ENCODE assay signal across 19 cellular contexts in the genomic region with DNA sequence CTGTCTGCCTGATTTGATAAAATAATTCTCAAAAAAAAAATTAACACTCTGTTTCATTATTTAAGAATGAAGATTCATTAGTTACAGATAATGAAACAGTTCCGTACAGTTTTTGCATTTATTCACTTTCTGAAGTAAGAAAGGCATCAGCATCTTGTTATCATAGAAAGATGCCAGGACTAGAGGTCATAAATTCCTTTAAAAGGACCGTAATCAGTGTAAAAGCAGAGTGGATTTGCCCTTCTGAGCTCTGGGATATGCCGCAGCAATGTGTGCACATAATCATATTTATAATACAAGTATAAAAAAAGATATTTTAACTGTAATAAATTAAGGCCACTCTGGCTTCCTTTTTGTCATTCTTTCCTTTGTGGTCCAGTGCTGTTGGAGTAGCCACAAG.
"Had no signal": no experiment of that assay in that cellular context is flagged by ENCODE, and none has a peak within 500 bp of the region (broad histone marks: within the 10 kb centered on the region; RNA-seq: fewer than 3 reads in every experiment).

No MANE protein-coding gene starts in this region.

- H3K4me3 ChIP-seq: left ventricle myocardium inferior, right atrium auricular region, transverse colon had no signal

- H3K27ac Mint-ChIP-seq: activated B cell treated with CpG ODN at 0.5 μM for 24 hours; activated CD4-positive, alpha-beta T cell treated with anti-CD3 and anti-CD28 coated beads, Interleukin-2, amount 10 ng/mL, durations not matched to agents 24 days and 14 days; memory B cell; nephron; progenitor cell of endocrine pancreas had no signal

- H3K27me3 Mint-ChIP-seq: activated B cell treated with CpG ODN at 0.5 μM for 24 hours; activated CD4-positive, alpha-beta T cell treated with anti-CD3 and anti-CD28 coated beads, Interleukin-2, amount 10 ng/mL, durations not matched to agents 24 days and 14 days; progenitor cell of endocrine pancreas had no signal

- H3K9me3 Mint-ChIP-seq: activated B cell treated with CpG ODN at 0.5 μM for 24 hours; activated CD4-positive, alpha-beta T cell treated with anti-CD3 and anti-CD28 coated beads, Interleukin-2, amount 10 ng/mL, durations not matched to agents 24 days and 14 days; memory B cell; nephron had no signal

- FAIRE-seq: bronchial epithelial cell, small intestine had no signal

- H3K4me3 Mint-ChIP-seq: activated B cell treated with CpG ODN at 0.5 μM for 24 hours; activated CD4-positive, alpha-beta T cell treated with anti-CD3 and anti-CD28 coated beads, Interleukin-2, amount 10 ng/mL, durations not matched to agents 24 days and 14 days; memory B cell; nephron had no signal

- H3K9me3 ChIP-seq: left ventricle myocardium inferior, right atrium auricular region, transverse colon had no signal

- ATAC-seq: esophagus mucosa had no signal

- H3K36me3 ChIP-seq: left ventricle myocardium inferior, right atrium auricular region, transverse colon had no signal

- DNase-seq: activated B cell treated with CpG ODN at 0.5 μM for 24 hours; activated CD4-positive, alpha-beta T cell treated with anti-CD3 and anti-CD28 coated beads, Interleukin-2, amount 10 ng/mL, durations not matched to agents 24 days and 14 days; activated naive CD4-positive, alpha-beta T cell; hippocampal formation; left ventricle myocardium inferior; nucleus accumbens; small intestine; stimulated activated CD4-positive, alpha-beta T cell treated with anti-CD3 and anti-CD28 coated beads, Interleukin-4, amount 100 ng/mL, for 4 hours; stimulated activated CD8-positive, alpha-beta memory T cell treated with anti-CD3 and anti-CD28 coated beads, Interleukin-4, amount 100 ng/mL, for 48 hours; stimulated activated naive CD4-positive, alpha-beta T cell treated with Interleukin-2 at 50 U/mL for 16 hours; substantia nigra; T-helper 2 cell; transverse colon had no signal

- H3K36me3 Mint-ChIP-seq: memory B cell had no signal

- H3K27me3 ChIP-seq: right atrium auricular region, transverse colon had no signal

- H3K4me1 ChIP-seq: right atrium auricular region had no signal

- H3K27ac ChIP-seq: right atrium auricular region, transverse colon had no signal

- H3K4me1 Mint-ChIP-seq: activated B cell treated with CpG ODN at 0.5 μM for 24 hours; activated CD4-positive, alpha-beta T cell treated with anti-CD3 and anti-CD28 coated beads, Interleukin-2, amount 10 ng/mL, durations not matched to agents 24 days and 14 days; memory B cell; nephron had no signal
